ENCODE assay signal across 8 cellular contexts in the genomic region with DNA sequence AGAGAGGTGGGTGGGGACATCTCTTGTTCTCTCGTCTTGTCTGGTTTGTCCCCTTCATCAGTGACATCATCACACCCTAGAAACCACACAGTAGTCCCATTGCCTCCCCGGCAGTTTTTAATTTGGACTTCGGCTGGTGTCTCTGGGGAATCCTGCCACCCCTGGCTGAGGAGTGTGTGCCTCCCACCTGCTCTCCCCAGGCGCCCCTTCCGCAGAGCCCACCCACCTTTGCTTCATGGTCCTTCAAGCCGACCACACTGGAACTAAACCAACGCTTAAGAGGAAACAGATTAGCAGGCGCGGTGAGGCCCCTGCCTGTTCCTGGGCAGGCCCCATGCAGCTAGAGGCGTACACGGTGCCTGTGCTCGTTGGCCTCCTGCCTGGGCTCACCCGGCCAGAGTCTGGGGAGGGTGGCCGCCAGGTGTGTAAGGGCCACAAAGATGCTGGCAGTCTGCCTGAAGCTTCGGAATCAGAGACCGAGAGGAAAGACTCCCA.
A peak's percentile ranks its signal among the peaks of the same experiment; 100 is the strongest.
DNase-seq lines count a peak whose midpoint lies in the region; ATAC-seq and TF ChIP-seq lines count a peak whose summit lies in the region.

No MANE protein-coding gene starts in this region.

- 59 to 64% methylated on average over 13 to 16 of the region's 16 CpGs for WGBS in testis, 2 donors

- no peaks in the 10 kb centered on the region for H3K36me3 Mint-ChIP-seq in activated naive CD8-positive, alpha-beta T cell
- H3K36me3 Mint-ChIP-seq in stimulated activated memory B cell treated with anti-CD40 and anti-IgM and Interleukin-4, amounts not matched to agents 10 μg/mL and 1 μg/mL and 100 μg/mL, for 72 hours = no peaks in the 10 kb centered on the region

- peak overlapping the region; percentile 64 for H3K4me3 Mint-ChIP-seq in activated naive CD8-positive, alpha-beta T cell
- no peak overlapping the region for H3K4me3 Mint-ChIP-seq in stimulated activated memory B cell treated with anti-CD40 and anti-IgM and Interleukin-4, amounts not matched to agents 10 μg/mL and 1 μg/mL and 100 μg/mL, for 72 hours

- no peaks in the 10 kb centered on the region for H3K27me3 Mint-ChIP-seq in activated naive CD8-positive, alpha-beta T cell
- peaks cover 34% of the 10 kb centered on the region for H3K27me3 Mint-ChIP-seq in stimulated activated memory B cell treated with anti-CD40 and anti-IgM and Interleukin-4, amounts not matched to agents 10 μg/mL and 1 μg/mL and 100 μg/mL, for 72 hours

- intact Hi-C loops in Right ventricle myocardium superior (cut with DNase I) = loop anchor here (10.0 kb wide), 1 partner anchor 112 kb away; no protein-coding TSS in a partner anchor
- intact Hi-C loops in cardiac septum (cut with DNase I) = no loop called here
- intact Hi-C loops in testis (cut with DNase I; ENCODE audit: low total_unique reads) = no loop called here

- H3K9me3 ChIP-seq in testis = no peaks in the 10 kb centered on the region

- H3K4me1 ChIP-seq in testis = peaks cover 3% of the 10 kb centered on the region

- no peak overlapping the region for H3K4me3 ChIP-seq in testis

- H3K9me3 Mint-ChIP-seq in activated naive CD8-positive, alpha-beta T cell (ENCODE audit: low read depth) = no peaks in the 10 kb centered on the region
- no peaks in the 10 kb centered on the region for H3K9me3 Mint-ChIP-seq in stimulated activated memory B cell treated with anti-CD40 and anti-IgM and Interleukin-4, amounts not matched to agents 10 μg/mL and 1 μg/mL and 100 μg/mL, for 72 hours

- H3K27ac ChIP-seq in testis = no peak overlapping the region

- H3K27ac Mint-ChIP-seq in activated naive CD8-positive, alpha-beta T cell = peak overlapping the region; percentile 66
- no peak overlapping the region for H3K27ac Mint-ChIP-seq in stimulated activated memory B cell treated with anti-CD40 and anti-IgM and Interleukin-4, amounts not matched to agents 10 μg/mL and 1 μg/mL and 100 μg/mL, for 72 hours

- H3K4me1 Mint-ChIP-seq in activated naive CD8-positive, alpha-beta T cell (ENCODE audit: low read depth) = peaks cover 35% of the 10 kb centered on the region
- peaks cover 21% of the 10 kb centered on the region for H3K4me1 Mint-ChIP-seq in stimulated activated memory B cell treated with anti-CD40 and anti-IgM and Interleukin-4, amounts not matched to agents 10 μg/mL and 1 μg/mL and 100 μg/mL, for 72 hours

- H3K27me3 ChIP-seq in testis = no peaks in the 10 kb centered on the region

- no peak for TF ChIP-seq CTCF in testis (IDR thresholded peaks at IDR 0.05)

- DNase-seq in Right ventricle myocardium superior = no peak
- no peak for DNase-seq in cardiac septum (ENCODE audit: low spot score)
- DNase-seq in NCI-H1436 (lab: John Stamatoyannopoulos, UW) = peak; percentile 58
- DNase-seq in EL = no peak
- no peak for DNase-seq in testis

- no peak for TF ChIP-seq POLR2A in testis (IDR thresholded peaks at IDR 0.05)

- no peaks in the 10 kb centered on the region for H3K36me3 ChIP-seq in testis (ENCODE audit: low read depth, missing control alignments)

- ATAC-seq in Right ventricle myocardium superior (ENCODE audit: poor library complexity) (peak; percentile 41), HG03469 (IDR thresholded peaks at IDR 0.05; ENCODE audit: unreplicated experiment) (no peak)
- ATAC-seq in stimulated activated memory B cell treated with anti-CD40 and anti-IgM and Interleukin-4, amounts not matched to agents 10 μg/mL and 1 μg/mL and 100 μg/mL, for 72 hours = peak; percentile 56
